21 cellular contexts compared by ENCODE assay signal in genomic region chr3:55587476-55587875, GRCh38.
DNase-seq lines count a peak whose midpoint lies in the region; ATAC-seq, FAIRE-seq and TF ChIP-seq lines count a peak whose summit lies in the region.
"Had no signal": no experiment of that assay in that cellular context is flagged by ENCODE, and none has a peak within 500 bp of the region (broad histone marks: within the 10 kb centered on the region; RNA-seq: fewer than 3 reads in every experiment).

No MANE protein-coding gene starts in this region.

- H3K9ac ChIP-seq in adipocyte (ENCODE audit: low read length): no peak overlapping the region

- TF ChIP-seq CTCF in right lobe of liver (IDR thresholded peaks at IDR 0.05) (no peak), tibial nerve (IDR thresholded peaks at IDR 0.05) (no peak)

- no peak for TF ChIP-seq EP300 in tibial nerve (IDR thresholded peaks at IDR 0.05)

- peak; percentile 64 for FAIRE-seq in HTR-8/SVneo (lab: Jason Lieb, UNC)
- FAIRE-seq: K562 had no signal

- no peak for DNase-seq in HTR-8/SVneo (ENCODE audit: insufficient read length, low spot score)
- peak; percentile 54 for DNase-seq in adipocyte (ENCODE audit: low read depth)
- DNase-seq in right lobe of liver: peak in 1 of 3 donors; percentile 63
- DNase-seq in tibial nerve (ENCODE audit: low spot score in 2 of 2): no peak
- DNase-seq: ACHN; AML-193; COR-L47; H9; MV-4-11; NCI-H1417 treated with DMSO at 0.1 percent for 48 hours; NCI-H1930; NCI-H345; NCI-H526 treated with DMSO at 0.1 percent for 48 hours; NK-92 treated with Interleukin-12 subunit alpha and Interleukin-12 subunit beta, amount 100 ng/mL, for 24 hours; RPMI8226; SIG-M5 had no signal

- ATAC-seq in GM18861 (IDR thresholded peaks at IDR 0.05; ENCODE audit: unreplicated experiment) (peak; percentile 43), right lobe of liver (peak; percentile 89 to 94 (median 94)), HG03097 (IDR thresholded peaks at IDR 0.05; ENCODE audit: low FRiP score, unreplicated experiment) (no peak), GM19397 (IDR thresholded peaks at IDR 0.05; ENCODE audit: unreplicated experiment) (no peak)
- ATAC-seq: K562 had no signal

- H3K27ac ChIP-seq in right lobe of liver: peak overlapping the region in 1 of 3 donors; percentile 51
- H3K27ac ChIP-seq in tibial nerve: no peak overlapping the region
- H3K27ac ChIP-seq: HL-60 had no signal

- H3K4me1 ChIP-seq in adipocyte (ENCODE audit: control insufficient read depth, insufficient read depth, low read length) (peaks cover 3% of the 10 kb centered on the region), right lobe of liver (peaks cover 0 to 21% (median 2%) of the 10 kb centered on the region in 4 donors), tibial nerve (no peaks in the 10 kb centered on the region)

- H3K36me3 ChIP-seq in adipocyte (ENCODE audit: control insufficient read depth, insufficient read depth, low read length, severe bottlenecking) (no peaks in the 10 kb centered on the region), right lobe of liver (no peaks in the 10 kb centered on the region), tibial nerve (no peaks in the 10 kb centered on the region)

- H3K27me3 ChIP-seq in adipocyte (replicated peaks; ENCODE audit: control insufficient read depth, insufficient read depth, low read length) (peaks cover 22% of the 10 kb centered on the region), right lobe of liver (no peaks in the 10 kb centered on the region), tibial nerve (no peaks in the 10 kb centered on the region)

- whole genome bisulfite sequencing in right lobe of liver (ENCODE audit: insufficient coverage, low coverage, low lambda C conversion rate, missing lambda C conversion rate): 30% methylated on average over 2 of the region's 2 CpGs
- WGBS in tibial nerve, 2 donors: 59 to 70% methylated on average over 2 of the region's 2 CpGs

- H3K4me3 ChIP-seq in adipocyte (ENCODE audit: low read length) (no peak overlapping the region), right lobe of liver (no peak overlapping the region), tibial nerve (no peak overlapping the region)
- H3K4me3 ChIP-seq: K562 had no signal

- H3K9me3 ChIP-seq in adipocyte (ENCODE audit: control insufficient read depth, low read length) (no peaks in the 10 kb centered on the region), right lobe of liver (no peaks in the 10 kb centered on the region), tibial nerve (no peaks in the 10 kb centered on the region)

- intact Hi-C loops in right lobe of liver (cut with DNase I): no loop called here

- no peak for TF ChIP-seq POLR2A in right lobe of liver (IDR thresholded peaks at IDR 0.05)
- no peak for TF ChIP-seq POLR2A in tibial nerve (IDR thresholded peaks at IDR 0.05)

Comparison
In these comparisons a context has a peak if more than half of its experiments do, and no peak if none do; other contexts are left out.
1. ATAC-seq: peak in GM18861 (single experiment) and right lobe of liver (4 of 4); none in HG03097 (single experiment) and GM19397 (single experiment).